Comparison of ENCODE assay signal across 2 cellular contexts in the genomic region with DNA sequence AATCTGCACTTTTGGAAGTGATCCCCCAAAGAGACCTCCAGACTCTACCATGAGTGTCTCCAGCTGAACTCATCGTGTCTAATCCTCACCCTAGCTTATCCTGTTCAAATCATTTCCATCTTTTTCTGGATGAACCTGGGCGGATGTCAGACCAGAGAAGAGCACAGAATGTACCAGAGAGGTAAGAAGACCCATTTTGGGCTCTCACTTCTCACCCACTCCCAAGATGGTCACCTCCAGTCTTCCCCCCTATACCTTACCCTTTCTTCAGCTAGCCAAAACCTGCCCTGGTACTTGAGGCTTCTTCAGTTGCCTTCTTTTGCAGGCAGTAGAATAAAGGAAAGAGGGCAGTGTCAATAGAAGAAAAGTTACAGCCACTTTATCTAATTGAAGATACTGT.
TF ChIP-seq lines count a peak whose summit lies in the region.

No MANE protein-coding gene starts in this region.

TF ChIP-seq in SK-N-SH, 30 proteins besides CTCF, POLR2A, EP300 and RAD21 (continued from another document):
- no peak for TF ChIP-seq REST (IDR thresholded peaks at IDR 0.05; ENCODE audit: low read depth, low read length)
- no peak for TF ChIP-seq SIN3A (IDR thresholded peaks at IDR 0.05; ENCODE audit: borderline replicate concordance, low read depth, low read length)
- no peak for TF ChIP-seq EZH2phosphoT487 (IDR thresholded peaks at IDR 0.05; ENCODE audit: borderline replicate concordance, low read depth)
- no peak for TF ChIP-seq PBX3 (IDR thresholded peaks at IDR 0.05)
- TF ChIP-seq RFX5 (IDR thresholded peaks at IDR 0.05; ENCODE audit: low read length), result no peak
- TF ChIP-seq CHD2 (IDR thresholded peaks at IDR 0.05; ENCODE audit: low read length, partially characterized antibody), result no peak
- TF ChIP-seq ELF1 (IDR thresholded peaks at IDR 0.05), result no peak
- TF ChIP-seq RCOR1 (IDR thresholded peaks at IDR 0.05; ENCODE audit: low read length), result no peak
- no peak for TF ChIP-seq MXI1 (IDR thresholded peaks at IDR 0.05; ENCODE audit: low read depth, low read length)
- TF ChIP-seq GATA2 (CRISPR knock-in tag; IDR thresholded peaks at IDR 0.05), result no peak
- no peak for TF ChIP-seq TCF12 (IDR thresholded peaks at IDR 0.05)
TF ChIP-seq in SK-N-SH: peak in this region for 0.

TF ChIP-seq in SK-N-SH treated with all-trans-retinoic acid at 6 μM for 48 hours, 23 proteins besides CTCF, POLR2A, EP300 and RAD21 (continued from another document):
- no peak for TF ChIP-seq CSRNP3 (CRISPR knock-in tag; IDR thresholded peaks at IDR 0.05)
- TF ChIP-seq, protein P1, sequence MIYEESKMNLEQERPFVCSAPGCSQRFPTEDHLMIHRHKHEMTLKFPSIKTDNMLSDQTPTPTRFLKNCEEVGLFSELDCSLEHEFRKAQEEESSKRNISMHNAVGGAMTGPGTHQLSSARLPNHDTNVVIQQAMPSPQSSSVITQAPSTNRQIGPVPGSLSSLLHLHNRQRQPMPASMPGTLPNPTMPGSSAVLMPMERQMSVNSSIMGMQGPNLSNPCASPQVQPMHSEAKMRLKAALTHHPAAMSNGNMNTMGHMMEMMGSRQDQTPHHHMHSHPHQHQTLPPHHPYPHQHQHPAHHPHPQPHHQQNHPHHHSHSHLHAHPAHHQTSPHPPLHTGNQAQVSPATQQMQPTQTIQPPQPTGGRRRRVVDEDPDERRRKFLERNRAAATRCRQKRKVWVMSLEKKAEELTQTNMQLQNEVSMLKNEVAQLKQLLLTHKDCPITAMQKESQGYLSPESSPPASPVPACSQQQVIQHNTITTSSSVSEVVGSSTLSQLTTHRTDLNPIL (CRISPR knock-in tag; IDR thresholded peaks at IDR 0.05; ENCODE audit: low read depth), result no peak
- no peak for TF ChIP-seq ZC3H10 (CRISPR knock-in tag; IDR thresholded peaks at IDR 0.05)
- no peak for TF ChIP-seq ARNTL (CRISPR knock-in tag; IDR thresholded peaks at IDR 0.05; ENCODE audit: borderline replicate concordance, low read depth)
- TF ChIP-seq TOX (CRISPR knock-in tag; IDR thresholded peaks at IDR 0.05; ENCODE audit: borderline replicate concordance), result no peak
- no peak for TF ChIP-seq ZNF565 (CRISPR knock-in tag; conservative IDR thresholded peaks at IDR 0.05; ENCODE audit: low read depth)
- TF ChIP-seq ZNF70 (CRISPR knock-in tag; IDR thresholded peaks at IDR 0.05), result no peak
- no peak for TF ChIP-seq PATZ1 (CRISPR knock-in tag; IDR thresholded peaks at IDR 0.05; ENCODE audit: borderline replicate concordance)
- TF ChIP-seq ISL1 (CRISPR knock-in tag; IDR thresholded peaks at IDR 0.05), result no peak
- TF ChIP-seq ZNF8 (CRISPR knock-in tag; IDR thresholded peaks at IDR 0.05), result no peak
- TF ChIP-seq ZFP30 (CRISPR knock-in tag; IDR thresholded peaks at IDR 0.05), result no peak
- no peak for TF ChIP-seq ZFP3 (CRISPR knock-in tag; IDR thresholded peaks at IDR 0.05)
- no peak for TF ChIP-seq GLIS3 (CRISPR knock-in tag; IDR thresholded peaks at IDR 0.05)
- no peak for TF ChIP-seq PPARA (CRISPR knock-in tag; IDR thresholded peaks at IDR 0.05; ENCODE audit: borderline replicate concordance)
TF ChIP-seq in SK-N-SH treated with all-trans-retinoic acid at 6 μM for 48 hours: peak in this region for 0.
